8 cellular contexts compared by ENCODE assay signal in the genomic region with DNA sequence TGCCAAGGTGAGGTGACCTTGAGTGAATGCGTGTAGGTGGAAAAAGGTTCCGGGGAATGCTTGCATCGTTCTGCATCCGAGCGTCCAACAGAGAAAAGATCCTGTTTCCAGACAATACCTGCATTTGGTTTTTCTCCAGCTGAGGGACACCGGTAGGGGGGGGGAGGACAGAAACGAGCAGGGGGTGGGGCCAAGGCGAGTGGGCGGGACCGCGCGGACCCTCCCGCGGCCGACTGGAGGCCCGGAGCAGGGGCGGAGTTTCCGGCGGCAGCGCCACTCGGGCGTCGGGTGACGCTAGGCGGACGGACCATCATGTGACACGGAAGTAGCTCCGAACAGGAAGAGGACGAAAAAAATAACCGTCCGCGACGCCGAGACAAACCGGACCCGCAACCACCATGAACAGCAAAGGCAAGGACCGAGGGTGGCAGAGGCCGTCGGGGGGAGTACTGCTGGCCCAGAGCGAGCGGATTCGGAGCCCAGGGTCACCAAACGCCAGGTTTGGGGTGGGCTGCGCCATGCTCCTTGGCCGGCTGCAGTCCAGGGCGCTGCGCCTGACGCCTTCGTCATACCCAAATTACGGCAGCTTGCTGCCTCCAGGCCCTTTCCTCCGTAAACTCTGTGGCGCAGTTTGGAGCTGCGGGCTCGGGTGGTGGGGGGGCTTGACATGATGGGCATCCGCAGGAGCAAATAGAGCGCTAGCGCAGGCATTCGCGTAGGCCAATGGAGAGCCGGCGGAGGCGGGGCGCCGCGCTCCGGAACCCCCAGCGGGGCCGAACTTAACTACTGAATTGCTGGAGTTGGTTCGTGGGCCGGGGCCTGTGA. TPM values are rescaled to one million over a fixed set of nuclear protein-coding genes. Genes with fewer than 3 reads are reported as not detected.
DNase-seq lines count a peak whose midpoint lies in the region; ATAC-seq and TF ChIP-seq lines count a peak whose summit lies in the region.

A gene with protein sequence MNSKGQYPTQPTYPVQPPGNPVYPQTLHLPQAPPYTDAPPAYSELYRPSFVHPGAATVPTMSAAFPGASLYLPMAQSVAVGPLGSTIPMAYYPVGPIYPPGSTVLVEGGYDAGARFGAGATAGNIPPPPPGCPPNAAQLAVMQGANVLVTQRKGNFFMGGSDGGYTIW (plus strand): TSS at position 317 of the 825 bp plus-strand sequence. CDS start 82 bp downstream, at position 399.

- peak; percentile 91 for ATAC-seq in GM19043 (IDR thresholded peaks at IDR 0.05; ENCODE audit: low read depth, unreplicated experiment)
- peak; percentile 66 for ATAC-seq in HG03378 (IDR thresholded peaks at IDR 0.05; ENCODE audit: unreplicated experiment)

- TF ChIP-seq CTCF in kidney epithelial cell (IDR thresholded peaks at IDR 0.05; ENCODE audit: insufficient read depth, low read length, poor library complexity, severe bottlenecking) = no peak

- peak within 1 kb of the TSS; percentile 100 for H3K4me3 ChIP-seq in kidney epithelial cell (ENCODE audit: low read depth, low read length)

- no peaks in the 10 kb centered on the region for H3K27me3 ChIP-seq in kidney epithelial cell (ENCODE audit: control insufficient read depth, insufficient read depth, low read length)

- DNase-seq in Ammon's horn (ENCODE audit: low spot score) (peak; percentile 98), NCI-H446 treated with DMSO at 0.1 percent for 48 hours (lab: John Stamatoyannopoulos, UW) (peak; percentile 79), cerebellar nuclear complex (lab: John Stamatoyannopoulos, UW) (peak; percentile 54 to 61), kidney epithelial cell (ENCODE audit: low read depth) (peak; percentile 72)
- DNase-seq in activated CD4-positive, CD25-positive, alpha-beta regulatory T cell treated with anti-CD3 and anti-CD28 coated beads, Interleukin-2, amount 50 U/mL, for 72 hours = peak; percentile 93
- DNase-seq in stimulated activated CD4-positive, alpha-beta T cell treated with anti-CD3 and anti-CD28 coated beads, Interleukin-15, amount 100 ng/mL, for 48 hours (ENCODE audit: low read depth in 2 of 2) = peak; percentile 92 to 93

- no peaks in the 10 kb centered on the region for H3K36me3 ChIP-seq in kidney epithelial cell (ENCODE audit: control insufficient read depth, insufficient read depth, low read length)

RNA-seq across cellular contexts. Expression of the gene that starts here (rescaled TPM):
- total RNA-seq in kidney epithelial cell = 244 and 271 TPM in 2 replicates

Comparison
In these comparisons a context has a peak if more than half of its experiments do, and no peak if none do; other contexts are left out.
1. Peak in every context shown above with its lines: DNase-seq, ATAC-seq and H3K4me3 ChIP-seq.